Comparison of ENCODE assay signal across 9 cellular contexts in the genomic region with DNA sequence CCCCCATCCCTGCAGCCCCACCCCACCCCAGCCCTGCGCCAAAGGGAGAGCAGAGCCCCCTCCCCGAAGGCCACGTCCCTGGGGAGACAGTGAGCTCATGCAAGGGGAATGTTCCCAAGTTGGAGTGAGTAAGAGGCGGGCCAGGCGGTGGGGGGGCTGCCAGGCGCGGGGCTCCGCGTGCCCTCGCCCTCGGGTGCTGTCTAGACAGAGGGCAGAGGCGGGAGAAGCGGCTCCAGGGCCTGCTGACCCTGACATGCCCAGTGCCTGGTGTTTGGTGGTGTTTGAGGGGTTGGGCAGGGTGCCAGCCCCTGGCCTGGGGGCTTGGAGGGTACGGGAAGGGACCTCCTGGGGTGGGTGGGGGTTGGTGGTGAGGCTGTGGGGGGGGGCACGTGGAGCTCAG. TPM values are rescaled to one million over a fixed set of nuclear protein-coding genes. Genes with fewer than 3 reads are reported as not detected.
A peak's percentile ranks its signal among the peaks of the same experiment; 100 is the strongest.
DNase-seq lines count a peak whose midpoint lies in the region; ATAC-seq lines count a peak whose summit lies in the region.
"Had no signal": no experiment of that assay in that cellular context is flagged by ENCODE, and none has a peak within 500 bp of the region (broad histone marks: within the 10 kb centered on the region; RNA-seq: fewer than 3 reads in every experiment).

No MANE protein-coding gene starts in this region.

- intact Hi-C loops in sciatic nerve (cut with DNase I) = no loop called here

- ATAC-seq in sciatic nerve (peak; percentile 27), GM19455 (IDR thresholded peaks at IDR 0.05; ENCODE audit: unreplicated experiment) (no peak), GM19023 (IDR thresholded peaks at IDR 0.05; ENCODE audit: unreplicated experiment) (no peak)

- peak; percentile 58 for DNase-seq in GM04504 (ENCODE audit: low read depth)
- DNase-seq in SW 1271 (lab: John Stamatoyannopoulos, UW) = peak; percentile 41 to 47
- peak; percentile 96 for DNase-seq in glomerular visceral epithelial cell (ENCODE audit: extremely low spot score)
- peak; percentile 85 for DNase-seq in sciatic nerve (ENCODE audit: low spot score)
- no peak for DNase-seq in cerebellar nuclear complex (lab: John Stamatoyannopoulos, UW)
- no peak for DNase-seq in globus pallidus (ENCODE audit: low spot score)
- DNase-seq: activated CD4-positive, alpha-beta T cell treated with anti-CD3 and anti-CD28 coated beads for 1 hour had no signal

RNA-seq across cellular contexts. Expression of a gene that starts 1.0 kb away (rescaled TPM):
- 108 TPM for total RNA-seq in sciatic nerve

RNA-seq across cellular contexts. Expression of a gene that starts 14.2 kb away (rescaled TPM):
- 33.1 TPM for total RNA-seq in sciatic nerve

RNA-seq across cellular contexts. Expression of a gene that starts 18.1 kb away (rescaled TPM):
- total RNA-seq in sciatic nerve = not detected

RNA-seq across cellular contexts. Expression of a gene that starts 31.5 kb away (rescaled TPM):
- 130 TPM for total RNA-seq in sciatic nerve

RNA-seq across cellular contexts. Expression of a gene that starts 37.5 kb away (rescaled TPM):
- total RNA-seq in sciatic nerve = 3.2 TPM

Comparison
In these comparisons a context has a peak if more than half of its experiments do, and no peak if none do; other contexts are left out.
1. DNase-seq: peak in GM04504 (single experiment), SW 1271 (2 of 2), glomerular visceral epithelial cell (single experiment) and sciatic nerve (single experiment); none in cerebellar nuclear complex (0 of 2) and globus pallidus (single experiment).